Comparison of ENCODE assay signal across 9 cellular contexts in the genomic region with DNA sequence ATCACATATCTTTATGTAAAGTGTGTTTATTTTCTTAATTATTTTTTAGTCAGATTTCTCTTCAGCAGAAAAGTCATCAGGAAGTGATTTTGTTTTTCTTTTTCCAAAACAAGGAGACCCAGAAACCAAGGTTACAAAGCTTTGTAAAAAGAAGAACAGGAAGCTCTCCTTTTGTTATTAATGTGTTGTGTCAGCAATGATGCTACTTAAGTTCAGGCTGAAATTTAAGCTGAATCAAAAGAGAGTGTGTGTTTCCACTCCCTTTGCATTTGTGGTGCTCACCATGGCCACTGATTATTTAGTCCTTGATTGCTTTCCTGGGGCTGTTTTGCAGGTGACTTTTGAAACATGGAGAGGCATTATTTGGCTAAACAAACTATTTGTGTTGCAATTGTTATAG.
DNase-seq lines count a peak whose midpoint lies in the region; ATAC-seq, FAIRE-seq and TF ChIP-seq lines count a peak whose summit lies in the region.
"Had no signal": no experiment of that assay in that cellular context is flagged by ENCODE, and none has a peak within 500 bp of the region (broad histone marks: within the 10 kb centered on the region; RNA-seq: fewer than 3 reads in every experiment).

No MANE protein-coding gene starts in this region.

- H3K27ac Mint-ChIP-seq in T-helper 1 cell treated with Interleukin-12 subunit alpha and Interleukin-12 subunit beta and Interleukin-4 antibody, amounts not matched to agents 30 μg/mL and 1 μg/mL, for 36 hours: peak overlapping the region; percentile 92

- TF ChIP-seq CTCF in testis (IDR thresholded peaks at IDR 0.05): no peak

- H3K27me3 Mint-ChIP-seq in T-helper 1 cell treated with Interleukin-12 subunit alpha and Interleukin-12 subunit beta and Interleukin-4 antibody, amounts not matched to agents 30 μg/mL and 1 μg/mL, for 36 hours (ENCODE audit: low read depth): no peaks in the 10 kb centered on the region

- peak overlapping the region; percentile 71 for H3K4me3 Mint-ChIP-seq in T-helper 1 cell treated with Interleukin-12 subunit alpha and Interleukin-12 subunit beta and Interleukin-4 antibody, amounts not matched to agents 30 μg/mL and 1 μg/mL, for 36 hours

- H3K9me3 Mint-ChIP-seq in T-helper 1 cell treated with Interleukin-12 subunit alpha and Interleukin-12 subunit beta and Interleukin-4 antibody, amounts not matched to agents 30 μg/mL and 1 μg/mL, for 36 hours: peaks cover 3% of the 10 kb centered on the region

- H3K4me1 Mint-ChIP-seq in T-helper 1 cell treated with Interleukin-12 subunit alpha and Interleukin-12 subunit beta and Interleukin-4 antibody, amounts not matched to agents 30 μg/mL and 1 μg/mL, for 36 hours (ENCODE audit: low read depth): peaks cover 31% of the 10 kb centered on the region

- peaks cover 0 to 11% of the 10 kb centered on the region in 2 donors for H3K4me1 ChIP-seq in mucosa of rectum (ENCODE audit: control insufficient read depth in 2 of 2, insufficient read depth in 2 of 2, low read length in 2 of 2)
- H3K4me1 ChIP-seq in testis: peaks cover 5% of the 10 kb centered on the region

- DNase-seq in GM12892 (ENCODE audit: insufficient read length): no peak
- DNase-seq in testis: no peak
- no peak for DNase-seq in head of caudate nucleus

- peak; percentile 84 for FAIRE-seq in GM12892 (lab: Jason Lieb, UNC)
- FAIRE-seq: islet of Langerhans had no signal

- no peak overlapping the region for H3K9ac ChIP-seq in mucosa of rectum (ENCODE audit: low read depth in 1 of 2, low read length in 2 of 2)

- H3K27me3 ChIP-seq in mucosa of rectum (ENCODE audit: control insufficient read depth in 2 of 2, insufficient read depth in 2 of 2, low read length in 2 of 2) (no peaks in the 10 kb centered on the region), testis (no peaks in the 10 kb centered on the region)

- intact Hi-C loops in testis (cut with DNase I; ENCODE audit: low total_unique reads) (no loop called here), head of caudate nucleus (cut with DNase I) (no loop called here)

- H3K36me3 Mint-ChIP-seq in T-helper 1 cell treated with Interleukin-12 subunit alpha and Interleukin-12 subunit beta and Interleukin-4 antibody, amounts not matched to agents 30 μg/mL and 1 μg/mL, for 36 hours (ENCODE audit: low read depth): peaks cover 6% of the 10 kb centered on the region

- no peaks in the 10 kb centered on the region for H3K36me3 ChIP-seq in mucosa of rectum (ENCODE audit: control insufficient read depth in 2 of 2, insufficient read depth in 2 of 2, low read length in 2 of 2)
- H3K36me3 ChIP-seq in testis (ENCODE audit: low read depth, missing control alignments): no peaks in the 10 kb centered on the region

- TF ChIP-seq POLR2A in GM12892 (IDR thresholded peaks at IDR 0.05; ENCODE audit: low read depth, low read length) (no peak), testis (IDR thresholded peaks at IDR 0.05) (no peak)

- ATAC-seq in HG02973 (IDR thresholded peaks at IDR 0.05; ENCODE audit: unreplicated experiment): peak; percentile 44
- ATAC-seq in HG03457 (IDR thresholded peaks at IDR 0.05; ENCODE audit: unreplicated experiment): no peak
- ATAC-seq in HG02840 (IDR thresholded peaks at IDR 0.05; ENCODE audit: low FRiP score, unreplicated experiment): no peak

- H3K4me3 ChIP-seq in mucosa of rectum (ENCODE audit: low read length in 2 of 2) (no peak overlapping the region), testis (no peak overlapping the region)

- no peaks in the 10 kb centered on the region for H3K9me3 ChIP-seq in mucosa of rectum (ENCODE audit: control insufficient read depth in 2 of 2, low read length in 2 of 2)
- no peaks in the 10 kb centered on the region for H3K9me3 ChIP-seq in testis

- H3K27ac ChIP-seq in mucosa of rectum (ENCODE audit: low read depth in 2 of 2, low read length in 2 of 2) (peak overlapping the region; percentile 67 to 78), testis (peak overlapping the region in 1 of 2 donors; percentile 80)
